Comparison of ENCODE assay signal across 19 cellular contexts in genomic region chr12:59677857-59678256, GRCh38.
"Had no signal": no experiment of that assay in that cellular context is flagged by ENCODE, and none has a peak within 500 bp of the region (broad histone marks: within the 10 kb centered on the region; RNA-seq: fewer than 3 reads in every experiment).

No MANE protein-coding gene starts in this region.

- DNase-seq: activated CD4-positive, alpha-beta T cell treated with anti-CD3 and anti-CD28 coated beads for 48 hours; activated CD4-positive, alpha-beta T cell treated with anti-CD3 and anti-CD28 coated beads, Interleukin-2, amount 50 U/mL, for 4 hours; activated CD4-positive, CD25-positive, alpha-beta regulatory T cell treated with anti-CD3 and anti-CD28 coated beads, Interleukin-2, amount 50 U/mL, for 72 hours; activated CD8-positive, alpha-beta memory T cell treated with anti-CD3 and anti-CD28 coated beads, Interleukin-2, amount 50 U/mL, for 48 hours; activated CD8-positive, alpha-beta T cell treated with anti-CD3 and anti-CD28 coated beads, Interleukin-2, amount 10 ng/mL, durations not matched to agents 7 days and 5 days; activated naive CD4-positive, alpha-beta T cell; activated T-cell treated with anti-CD3 and anti-CD28 coated beads, Interleukin-2, amount 50 U/mL, for 1 hour; aorta; KG1; NCI-H1048; NCI-H146; NCI-H187 treated with DMSO at 0.1 percent for 48 hours; NCI-H2081 treated with DMSO at 0.1 percent for 48 hours; NCI-H524; PC-3; SIG-M5; T-helper 17 cell; T-helper 9 cell had no signal

- ATAC-seq: activated CD8-positive, alpha-beta T cell treated with anti-CD3 and anti-CD28 coated beads, Interleukin-2, amount 10 ng/mL, durations not matched to agents 7 days and 5 days; PC-3; T-helper 17 cell; WTC11 had no signal
